ENCODE assay signal across 15 cellular contexts in the genomic region with DNA sequence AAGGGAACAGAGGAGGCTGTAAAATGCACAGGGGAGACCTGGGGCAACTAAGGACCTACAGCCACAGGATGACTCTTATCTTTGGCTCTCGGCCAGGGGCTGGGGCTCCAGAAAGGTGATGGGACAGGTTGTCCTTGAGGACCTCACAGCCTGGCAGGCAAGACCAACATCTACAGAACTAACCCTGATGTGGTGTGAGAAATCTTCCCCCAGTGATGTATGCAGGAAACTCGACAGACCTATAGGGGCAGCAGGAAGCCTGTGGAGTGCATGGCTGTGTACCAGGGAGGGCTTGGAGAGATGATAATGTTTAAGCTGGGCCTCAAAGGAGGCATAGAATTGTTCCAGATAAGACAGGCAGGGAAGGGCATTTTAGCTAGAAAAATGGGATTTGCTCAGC.
A peak's percentile ranks its signal among the peaks of the same experiment; 100 is the strongest.
DNase-seq lines count a peak whose midpoint lies in the region; ATAC-seq, FAIRE-seq and TF ChIP-seq lines count a peak whose summit lies in the region.
"Had no signal": no experiment of that assay in that cellular context is flagged by ENCODE, and none has a peak within 500 bp of the region (broad histone marks: within the 10 kb centered on the region; RNA-seq: fewer than 3 reads in every experiment).

No MANE protein-coding gene starts in this region.

- H3K9me3 ChIP-seq in HCT116 (ENCODE audit: control insufficient read depth in 1 of 2, insufficient read depth in 1 of 2, low read depth in 1 of 2, low read length in 2 of 2) = no peaks in the 10 kb centered on the region
- no peaks in the 10 kb centered on the region for H3K9me3 ChIP-seq in keratinocyte (ENCODE audit: control insufficient read depth, low read depth, low read length)
- H3K9me3 ChIP-seq: mucosa of descending colon, thyroid gland had no signal

- H3K9ac ChIP-seq in HCT116 (ENCODE audit: low read length) (no peak overlapping the region), keratinocyte (ENCODE audit: control insufficient read depth, extremely low read depth, insufficient read depth, low read length) (no peak overlapping the region)

- 0 out of 2 replicates have a peak overlapping the region, but pooled peaks have one; percentile 10 for H3K4me2 ChIP-seq in HCT116 (ENCODE audit: low read length)
- H3K4me2 ChIP-seq in keratinocyte (ENCODE audit: control insufficient read depth, extremely low read depth, insufficient read depth, low read depth, low read length) = no peak overlapping the region

- no peak for TF ChIP-seq POLR2A in HCT116 (IDR thresholded peaks at IDR 0.05; ENCODE audit: borderline replicate concordance, extremely low read depth, insufficient read depth, insufficient read length)

- 0 out of 4 replicates have a peak, but pooled peaks cover 0 to 5% of the 10 kb centered on the region in 2 experiments for H3K36me3 ChIP-seq in HCT116 (ENCODE audit: control insufficient read depth in 1 of 2, insufficient read depth in 2 of 2, low read length in 2 of 2)
- H3K36me3 ChIP-seq in keratinocyte (ENCODE audit: control insufficient read depth in 2 of 2, extremely low read depth in 1 of 2, insufficient read depth in 2 of 2, low read length in 2 of 2) = peaks cover 6 to 7% of the 10 kb centered on the region in 2 experiments

- no TSS peak for BruUV-seq in HCT116 (replicated peaks; lab: Mats Ljungman, UMichigan)

- RAD21 ChIA-PET in HCT116 (lab: Charles Lee; ENCODE audit: low non-redundant PET in 1 of 2, low total read pairs in 2 of 2, uncharacterized antibody in 2 of 2, unreplicated experiment in 2 of 2) = no interaction called here

- H3K4me3 ChIP-seq in AG04449 (ENCODE audit: low read depth, low read length) (no peak overlapping the region), HCT116 (replicated peaks in 1 of 2; ENCODE audit: low read depth in 1 of 2, low read length in 2 of 2) (no peak overlapping the region), astrocyte of the spinal cord (ENCODE audit: low read depth, low read length) (no peak overlapping the region), keratinocyte (ENCODE audit: control insufficient read depth in 2 of 3, extremely low read depth in 1 of 3, insufficient read depth in 2 of 3, low read depth in 1 of 3, low read length in 3 of 3) (no peak overlapping the region)
- H3K4me3 ChIP-seq: mucosa of descending colon, thyroid gland had no signal

- in situ Hi-C loops in astrocyte of the spinal cord (cut with HindIII; ENCODE audit: low sequenced_read_pairs) = no loop called here

- H2AFZ ChIP-seq in HCT116 (ENCODE audit: low read depth, low read length, poor library complexity, severe bottlenecking) (no peak overlapping the region), keratinocyte (ENCODE audit: control insufficient read depth, low read length) (no peak overlapping the region)

- H3K4me1 ChIP-seq in HCT116 (ENCODE audit: control insufficient read depth in 1 of 2, insufficient read depth in 2 of 2, low read length in 2 of 2) = peaks cover 48 to 84% of the 10 kb centered on the region in 2 experiments
- H3K4me1 ChIP-seq in keratinocyte (ENCODE audit: control insufficient read depth, extremely low read depth, insufficient read depth, low read length) = peaks cover 53% of the 10 kb centered on the region
- H3K4me1 ChIP-seq: thyroid gland had no signal

- H3K27me3 ChIP-seq in HCT116 (ENCODE audit: insufficient read depth, low read length) (no peaks in the 10 kb centered on the region), keratinocyte (ENCODE audit: control insufficient read depth, extremely low read depth, insufficient read depth, low read length) (no peaks in the 10 kb centered on the region)
- H3K27me3 ChIP-seq: thyroid gland had no signal

- dilution Hi-C loops in keratinocyte (cut with MboI; ENCODE audit: extremely low pct_ligation_motif_present, low sequenced_read_pairs) = no loop called here

- no peaks in the 10 kb centered on the region for H3K9me2 ChIP-seq in HCT116 (ENCODE audit: insufficient read depth)

- DNase-seq in AG04449 (ENCODE audit: low read depth, low spot score) (no peak), HCT116 (ENCODE audit: low read depth, low spot score) (no peak), astrocyte of the spinal cord (ENCODE audit: low read depth, low spot score) (no peak), keratinocyte (ENCODE audit: low read depth, low spot score) (no peak), ecto neural progenitor cell (ENCODE audit: low spot score) (no peak), D721Med (ENCODE audit: insufficient read length, low spot score) (no peak), NCI-H526 treated with DMSO at 0.1 percent for 48 hours (lab: John Stamatoyannopoulos, UW) (no peak), NCI-H1105 treated with DMSO at 0.1 percent for 48 hours (lab: John Stamatoyannopoulos, UW) (no peak)
- DNase-seq: activated naive CD4-positive, alpha-beta T cell treated with anti-CD3 and anti-CD28 coated beads, Interleukin-2, amount 10 ng/mL, durations not matched to agents 7 days and 5 days; effector memory CD4-positive, alpha-beta T cell; GOT3; NCI-H1694 treated with DMSO at 0.1 percent for 48 hours; retina; thyroid gland had no signal

- ATAC-seq in HCT116 = no peak; the same call in 1 of the 2 replicates
- ATAC-seq: mucosa of descending colon had no signal

- H4K20me1 ChIP-seq in HCT116 (ENCODE audit: insufficient read depth) = no peaks in the 10 kb centered on the region
- H4K20me1 ChIP-seq in keratinocyte (ENCODE audit: control insufficient read depth, extremely low read depth, insufficient read depth, low read length) = no peaks in the 10 kb centered on the region

- CTCF ChIA-PET in AG04449 (lab: Yijun Ruan, JAX) (interaction anchor here (0.6 to 3.3 kb wide), 4 partner anchors 11 to 106 kb away, joined by 3 to 9 read pairs (median 3); no protein-coding TSS in a partner anchor), HCT116 (lab: Charles Lee) (no interaction called here)

- POLR2A ChIA-PET in AG04449 (lab: Yijun Ruan, JAX) = no interaction called here
- POLR2A ChIA-PET in HCT116 (lab: Charles Lee) = no interaction called here

- H3K27ac ChIP-seq in HCT116 (ENCODE audit: low read depth, low read length) (no peak overlapping the region), keratinocyte (ENCODE audit: control insufficient read depth, insufficient read depth, low read length) (no peak overlapping the region)
- H3K27ac ChIP-seq: thyroid gland had no signal

- H3K9me1 ChIP-seq in keratinocyte (ENCODE audit: control insufficient read depth, extremely low read depth, insufficient read depth, low read length) = peaks cover 12% of the 10 kb centered on the region

- intact Hi-C loops in HCT116 (cut with micrococcal nuclease) = no loop called here

- TF ChIP-seq CTCF in AG04449 (IDR thresholded peaks at IDR 0.05; ENCODE audit: insufficient read depth, low read length, missing control alignments) (peak; percentile 36), HCT116 (IDR thresholded peaks at IDR 0.05 in 2 of 3, conservative IDR thresholded peaks at IDR 0.05 in 1 of 3; ENCODE audit: borderline replicate concordance in 1 of 3, insufficient read depth in 1 of 3, low read depth in 2 of 3, low read length in 2 of 3) (peak in 2 of 3 experiments; percentile 22 to 24; a peak in 1 of 6 replicates), astrocyte of the spinal cord (IDR thresholded peaks at IDR 0.05; ENCODE audit: low read depth, low read length) (peak; percentile 37), keratinocyte (optimal IDR thresholded peaks at IDR 0.05 in 1 of 3, IDR thresholded peaks at IDR 0.05 in 1 of 3, conservative IDR thresholded peaks at IDR 0.05 in 1 of 3; ENCODE audit: extremely low read depth in 1 of 3, insufficient read depth in 2 of 3, low read length in 3 of 3) (peak; percentile 15 to 36 (median 25)), D721Med (IDR thresholded peaks at IDR 0.05; ENCODE audit: insufficient read depth, missing control alignments) (no peak)

- no peak for FAIRE-seq in keratinocyte (lab: Jason Lieb, UNC)
- FAIRE-seq in D721Med (lab: Jason Lieb, UNC) = no peak

- H3K79me2 ChIP-seq in HCT116 (ENCODE audit: insufficient read depth, low read length) (peaks cover 24% of the 10 kb centered on the region), keratinocyte (ENCODE audit: control insufficient read depth, insufficient read depth, low read length) (peaks cover 24% of the 10 kb centered on the region)

- TF ChIP-seq RAD21 in HCT116 (IDR thresholded peaks at IDR 0.05; ENCODE audit: low read depth) = no peak

TF ChIP-seq in HCT116, 20 proteins besides CTCF, POLR2A, EP300 and RAD21:
- TF ChIP-seq JUND (IDR thresholded peaks at IDR 0.05) = no peak
- TF ChIP-seq, protein P1, sequence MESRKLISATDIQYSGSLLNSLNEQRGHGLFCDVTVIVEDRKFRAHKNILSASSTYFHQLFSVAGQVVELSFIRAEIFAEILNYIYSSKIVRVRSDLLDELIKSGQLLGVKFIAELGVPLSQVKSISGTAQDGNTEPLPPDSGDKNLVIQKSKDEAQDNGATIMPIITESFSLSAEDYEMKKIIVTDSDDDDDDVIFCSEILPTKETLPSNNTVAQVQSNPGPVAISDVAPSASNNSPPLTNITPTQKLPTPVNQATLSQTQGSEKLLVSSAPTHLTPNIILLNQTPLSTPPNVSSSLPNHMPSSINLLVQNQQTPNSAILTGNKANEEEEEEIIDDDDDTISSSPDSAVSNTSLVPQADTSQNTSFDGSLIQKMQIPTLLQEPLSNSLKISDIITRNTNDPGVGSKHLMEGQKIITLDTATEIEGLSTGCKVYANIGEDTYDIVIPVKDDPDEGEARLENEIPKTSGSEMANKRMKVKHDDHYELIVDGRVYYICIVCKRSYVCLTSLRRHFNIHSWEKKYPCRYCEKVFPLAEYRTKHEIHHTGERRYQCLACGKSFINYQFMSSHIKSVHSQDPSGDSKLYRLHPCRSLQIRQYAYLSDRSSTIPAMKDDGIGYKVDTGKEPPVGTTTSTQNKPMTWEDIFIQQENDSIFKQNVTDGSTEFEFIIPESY (IDR thresholded peaks at IDR 0.05; ENCODE audit: extremely low read depth, insufficient replicate concordance, low read length) = no peak
- TF ChIP-seq, protein P2, sequence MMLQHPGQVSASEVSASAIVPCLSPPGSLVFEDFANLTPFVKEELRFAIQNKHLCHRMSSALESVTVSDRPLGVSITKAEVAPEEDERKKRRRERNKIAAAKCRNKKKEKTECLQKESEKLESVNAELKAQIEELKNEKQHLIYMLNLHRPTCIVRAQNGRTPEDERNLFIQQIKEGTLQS (IDR thresholded peaks at IDR 0.05) = no peak
- TF ChIP-seq SIN3A (IDR thresholded peaks at IDR 0.05; ENCODE audit: low read depth) = no peak
- TF ChIP-seq FOSL1 (IDR thresholded peaks at IDR 0.05; ENCODE audit: low read depth) = no peak
- TF ChIP-seq TCF7L2 (IDR thresholded peaks at IDR 0.05; ENCODE audit: borderline replicate concordance, extremely low read depth, insufficient read depth, insufficient read length) = no peak
- no peak for TF ChIP-seq EGR1 (IDR thresholded peaks at IDR 0.05; ENCODE audit: low read depth)
- no peak for TF ChIP-seq EZH2phosphoT487 (IDR thresholded peaks at IDR 0.05; ENCODE audit: borderline replicate concordance)
TF ChIP-seq in HCT116: peak in this region for 0.
